1 cellular context compared by ENCODE assay signal in the genomic region with DNA sequence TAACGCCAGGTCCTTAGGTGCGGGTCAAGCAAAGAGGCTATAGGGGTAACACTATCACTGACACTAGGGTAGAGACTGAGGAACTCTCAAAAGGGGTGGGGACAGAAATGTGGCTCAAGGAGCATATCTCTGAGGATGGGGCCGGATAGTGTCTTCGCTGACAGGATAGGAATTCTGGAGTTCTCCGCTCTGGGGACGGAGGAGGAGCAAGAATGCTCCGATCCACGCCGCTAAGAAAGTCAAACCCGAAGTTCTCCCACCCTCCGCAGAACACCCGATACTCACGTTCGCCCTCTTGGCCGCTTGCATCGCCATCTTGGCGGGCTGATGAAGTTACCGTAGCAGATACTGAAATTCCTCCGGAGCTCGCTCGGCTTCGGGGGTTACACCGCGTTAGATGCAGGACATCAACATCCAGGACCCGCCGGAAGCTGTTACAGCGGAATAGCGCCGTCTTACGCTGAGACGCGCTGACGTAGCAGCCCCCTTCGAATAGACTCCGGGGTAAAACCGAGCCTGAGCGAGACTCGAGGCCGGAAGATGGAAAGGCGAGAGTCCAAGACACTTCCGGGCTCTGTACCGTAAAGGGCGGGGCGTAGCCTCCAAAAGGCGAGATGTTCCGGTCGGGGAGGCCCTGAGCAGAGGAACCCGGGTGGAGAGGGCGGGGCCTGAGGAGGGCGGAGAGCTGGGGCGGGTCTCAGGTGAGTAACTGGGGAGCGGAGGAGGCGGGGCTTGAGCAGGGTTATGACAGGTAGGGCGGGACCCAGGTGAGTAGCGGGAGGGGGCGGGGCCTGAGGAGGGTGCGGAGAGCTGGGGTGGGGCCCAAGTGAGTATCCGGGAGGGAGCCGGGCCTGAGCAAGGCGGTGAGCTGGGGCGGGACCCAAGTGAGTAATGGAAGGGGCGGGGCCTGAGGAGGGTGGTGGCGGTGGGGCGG.
A peak's percentile ranks its signal among the peaks of the same experiment; 100 is the strongest.
TF ChIP-seq lines count a peak whose summit lies in the region.

Gene SF3B6, minus strand, starts transcription at position 412 of the 934 bp plus-strand sequence. Its CDS starts 97 bp downstream, at position 315.

TF ChIP-seq in SK-N-SH, 30 proteins besides CTCF, POLR2A, EP300 and RAD21 (continued from another document):
- TF ChIP-seq SIN3A (IDR thresholded peaks at IDR 0.05; ENCODE audit: borderline replicate concordance, low read depth, low read length), result peak; percentile 98; the same call in 1 of the 2 replicates
- peak; percentile 87 for TF ChIP-seq RCOR1 (IDR thresholded peaks at IDR 0.05; ENCODE audit: low read length)
- TF ChIP-seq GABPA (IDR thresholded peaks at IDR 0.05; ENCODE audit: low read depth), result peak; percentile 99
- TF ChIP-seq, protein P1, sequence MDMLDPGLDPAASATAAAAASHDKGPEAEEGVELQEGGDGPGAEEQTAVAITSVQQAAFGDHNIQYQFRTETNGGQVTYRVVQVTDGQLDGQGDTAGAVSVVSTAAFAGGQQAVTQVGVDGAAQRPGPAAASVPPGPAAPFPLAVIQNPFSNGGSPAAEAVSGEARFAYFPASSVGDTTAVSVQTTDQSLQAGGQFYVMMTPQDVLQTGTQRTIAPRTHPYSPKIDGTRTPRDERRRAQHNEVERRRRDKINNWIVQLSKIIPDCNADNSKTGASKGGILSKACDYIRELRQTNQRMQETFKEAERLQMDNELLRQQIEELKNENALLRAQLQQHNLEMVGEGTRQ (IDR thresholded peaks at IDR 0.05; ENCODE audit: borderline replicate concordance, low read depth, low read length), result no peak
- TF ChIP-seq, protein P2, sequence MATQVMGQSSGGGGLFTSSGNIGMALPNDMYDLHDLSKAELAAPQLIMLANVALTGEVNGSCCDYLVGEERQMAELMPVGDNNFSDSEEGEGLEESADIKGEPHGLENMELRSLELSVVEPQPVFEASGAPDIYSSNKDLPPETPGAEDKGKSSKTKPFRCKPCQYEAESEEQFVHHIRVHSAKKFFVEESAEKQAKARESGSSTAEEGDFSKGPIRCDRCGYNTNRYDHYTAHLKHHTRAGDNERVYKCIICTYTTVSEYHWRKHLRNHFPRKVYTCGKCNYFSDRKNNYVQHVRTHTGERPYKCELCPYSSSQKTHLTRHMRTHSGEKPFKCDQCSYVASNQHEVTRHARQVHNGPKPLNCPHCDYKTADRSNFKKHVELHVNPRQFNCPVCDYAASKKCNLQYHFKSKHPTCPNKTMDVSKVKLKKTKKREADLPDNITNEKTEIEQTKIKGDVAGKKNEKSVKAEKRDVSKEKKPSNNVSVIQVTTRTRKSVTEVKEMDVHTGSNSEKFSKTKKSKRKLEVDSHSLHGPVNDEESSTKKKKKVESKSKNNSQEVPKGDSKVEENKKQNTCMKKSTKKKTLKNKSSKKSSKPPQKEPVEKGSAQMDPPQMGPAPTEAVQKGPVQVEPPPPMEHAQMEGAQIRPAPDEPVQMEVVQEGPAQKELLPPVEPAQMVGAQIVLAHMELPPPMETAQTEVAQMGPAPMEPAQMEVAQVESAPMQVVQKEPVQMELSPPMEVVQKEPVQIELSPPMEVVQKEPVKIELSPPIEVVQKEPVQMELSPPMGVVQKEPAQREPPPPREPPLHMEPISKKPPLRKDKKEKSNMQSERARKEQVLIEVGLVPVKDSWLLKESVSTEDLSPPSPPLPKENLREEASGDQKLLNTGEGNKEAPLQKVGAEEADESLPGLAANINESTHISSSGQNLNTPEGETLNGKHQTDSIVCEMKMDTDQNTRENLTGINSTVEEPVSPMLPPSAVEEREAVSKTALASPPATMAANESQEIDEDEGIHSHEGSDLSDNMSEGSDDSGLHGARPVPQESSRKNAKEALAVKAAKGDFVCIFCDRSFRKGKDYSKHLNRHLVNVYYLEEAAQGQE (IDR thresholded peaks at IDR 0.05; ENCODE audit: low read depth, low read length), result 0 out of 2 replicates have a peak, but pooled peaks have one; percentile 41
- no peak; the same call in 1 of the 2 replicates for TF ChIP-seq FOSL2 (IDR thresholded peaks at IDR 0.05; ENCODE audit: borderline replicate concordance, low read depth)
- TF ChIP-seq POLR2AphosphoS5 (IDR thresholded peaks at IDR 0.05; ENCODE audit: low read depth, low read length), result peak; percentile 97
- peak; percentile 93 for TF ChIP-seq FOXJ3 (CRISPR knock-in tag; IDR thresholded peaks at IDR 0.05)
- peak; percentile 31; the same call in 1 of the 2 replicates for TF ChIP-seq JUND (IDR thresholded peaks at IDR 0.05)
- peak; percentile 81 for TF ChIP-seq PBX3 (IDR thresholded peaks at IDR 0.05)
- peak; percentile 5; the same call in 1 of the 2 replicates for TF ChIP-seq MEF2A (IDR thresholded peaks at IDR 0.05; ENCODE audit: borderline replicate concordance, low read depth)
- 0 out of 2 replicates have a peak, but pooled peaks have one; percentile 34 for TF ChIP-seq GATA2 (CRISPR knock-in tag; IDR thresholded peaks at IDR 0.05)
- TF ChIP-seq, protein P3, sequence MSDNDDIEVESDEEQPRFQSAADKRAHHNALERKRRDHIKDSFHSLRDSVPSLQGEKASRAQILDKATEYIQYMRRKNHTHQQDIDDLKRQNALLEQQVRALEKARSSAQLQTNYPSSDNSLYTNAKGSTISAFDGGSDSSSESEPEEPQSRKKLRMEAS (IDR thresholded peaks at IDR 0.05; ENCODE audit: low read depth), result peak; percentile 97
- no peak for TF ChIP-seq FOXM1 (IDR thresholded peaks at IDR 0.05; ENCODE audit: low read depth)
- TF ChIP-seq SMC3 (IDR thresholded peaks at IDR 0.05; ENCODE audit: low read depth, low read length), result no peak
- TF ChIP-seq CHD2 (IDR thresholded peaks at IDR 0.05; ENCODE audit: low read length, partially characterized antibody), result peak; percentile 97
